In genomic region chr2:20153131-20153851, GRCh38 we compare ENCODE assay signal across 15 cellular contexts.
"Had no signal": no experiment of that assay in that cellular context is flagged by ENCODE, and none has a peak within 500 bp of the region (broad histone marks: within the 10 kb centered on the region; RNA-seq: fewer than 3 reads in every experiment).

No MANE protein-coding gene starts in this region.

- H3K4me3 Mint-ChIP-seq: activated naive CD8-positive, alpha-beta T cell treated with anti-CD3 and anti-CD28 coated beads, Interleukin-2, amount 50 U/mL, for 24 hours; memory B cell had no signal

- H3K9me3 ChIP-seq: left ventricle myocardium inferior, stomach, testis had no signal

- H3K36me3 Mint-ChIP-seq: memory B cell had no signal

- H3K27ac Mint-ChIP-seq: activated naive CD8-positive, alpha-beta T cell treated with anti-CD3 and anti-CD28 coated beads, Interleukin-2, amount 50 U/mL, for 24 hours; memory B cell had no signal

- H3K4me1 ChIP-seq: left ventricle myocardium inferior, testis had no signal

- H3K79me2 ChIP-seq: hepatocyte had no signal

- DNase-seq: activated CD4-positive, alpha-beta T cell treated with anti-CD3 and anti-CD28 coated beads, Interleukin-2, amount 50 U/mL, for 4 hours; activated naive CD4-positive, alpha-beta T cell treated with Interleukin-2 at 50 U/mL for 16 hours; activated naive CD8-positive, alpha-beta T cell treated with anti-CD3 and anti-CD28 coated beads, Interleukin-2, amount 50 U/mL, for 24 hours; activated T-cell treated with anti-CD3 and anti-CD28 coated beads for 4 hours; aorta; dermis blood vessel endothelial cell; erythroblast; kidney; left ventricle myocardium inferior; stomach; T-helper 9 cell; testis had no signal

- H3K27me3 ChIP-seq: hepatocyte, stomach, testis had no signal

- ATAC-seq: activated naive CD8-positive, alpha-beta T cell treated with anti-CD3 and anti-CD28 coated beads, Interleukin-2, amount 50 U/mL, for 24 hours; sciatic nerve had no signal

- H3K4me3 ChIP-seq: hepatocyte, left ventricle myocardium inferior, stomach, testis had no signal

- H3K36me3 ChIP-seq: left ventricle myocardium inferior, stomach had no signal

- H3K4me1 Mint-ChIP-seq: activated naive CD8-positive, alpha-beta T cell treated with anti-CD3 and anti-CD28 coated beads, Interleukin-2, amount 50 U/mL, for 24 hours; memory B cell had no signal

- H2AFZ ChIP-seq: hepatocyte had no signal

- H3K4me2 ChIP-seq: hepatocyte had no signal

- H3K9me3 Mint-ChIP-seq: activated naive CD8-positive, alpha-beta T cell treated with anti-CD3 and anti-CD28 coated beads, Interleukin-2, amount 50 U/mL, for 24 hours; memory B cell had no signal

- H3K27ac ChIP-seq: hepatocyte, left ventricle myocardium inferior, stomach, testis had no signal
